34 cellular contexts compared by ENCODE assay signal in the genomic region with DNA sequence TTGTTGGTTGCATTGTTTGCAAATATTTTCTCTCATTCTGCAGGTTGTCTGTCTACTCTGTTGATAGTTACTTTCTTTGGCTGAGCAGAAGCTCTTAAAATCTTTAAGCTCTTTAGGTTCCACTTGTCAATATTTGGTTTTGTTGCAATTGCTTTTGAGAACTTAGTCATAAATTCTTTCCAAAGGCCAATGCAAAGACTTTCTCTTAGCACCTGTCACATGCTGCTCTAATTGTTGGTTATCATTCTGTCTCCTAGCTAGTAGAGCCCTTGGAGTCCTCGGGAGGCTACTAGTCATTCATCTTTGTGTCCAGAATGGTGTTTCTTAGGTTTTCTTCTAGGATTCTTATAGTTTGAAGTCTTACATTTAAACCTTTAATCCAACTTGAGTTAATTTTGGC.
"Had no signal": no experiment of that assay in that cellular context is flagged by ENCODE, and none has a peak within 500 bp of the region (broad histone marks: within the 10 kb centered on the region; RNA-seq: fewer than 3 reads in every experiment).

No MANE protein-coding gene starts in this region.

- H3K4me1 ChIP-seq: adrenal gland, body of pancreas, breast epithelium had no signal

- H3K27me3 ChIP-seq: adrenal gland, body of pancreas, brain microvascular endothelial cell, breast epithelium had no signal

- H3K9me3 ChIP-seq: adrenal gland, body of pancreas, breast epithelium had no signal

- DNase-seq: activated B cell treated with CpG ODN at 0.5 μM for 24 hours; activated CD4-positive, alpha-beta memory T cell treated with anti-CD3 and anti-CD28 coated beads for 36 hours; activated CD4-positive, alpha-beta T cell treated with anti-CD3 and anti-CD28 coated beads for 4 hours; activated CD4-positive, alpha-beta T cell treated with anti-CD3 and anti-CD28 coated beads, Interleukin-2, amount 10 ng/mL, durations not matched to agents 24 days and 14 days; activated CD4-positive, alpha-beta T cell treated with anti-CD3 and anti-CD28 coated beads, Interleukin-2, amount 50 U/mL, for 1 hour; activated CD4-positive, alpha-beta T cell treated with anti-CD3 and anti-CD28 coated beads, Interleukin-2, amount 50 U/mL, for 4 hours; activated CD4-positive, CD25-positive, alpha-beta regulatory T cell treated with anti-CD3 and anti-CD28 coated beads, Interleukin-2, amount 50 U/mL, for 72 hours; activated CD8-positive, alpha-beta memory T cell treated with anti-CD3 and anti-CD28 coated beads, Interleukin-2, amount 50 U/mL, for 4 hours; activated CD8-positive, alpha-beta T cell treated with anti-CD3 and anti-CD28 coated beads for 36 hours; activated effector memory CD4-positive, alpha-beta T cell treated with anti-CD3 and anti-CD28 coated beads, Interleukin-2, amount 50 U/mL, for 16 hours; activated gamma-delta T cell treated with Interleukin-2 at 50 U/mL for 16 hours; activated naive CD4-positive, alpha-beta T cell; activated naive CD4-positive, alpha-beta T cell treated with anti-CD3 and anti-CD28 coated beads for 36 hours; activated naive CD4-positive, alpha-beta T cell treated with anti-CD3 and anti-CD28 coated beads, Interleukin-2, amount 50 U/mL, for 16 hours; activated naive CD8-positive, alpha-beta T cell treated with anti-CD3 and anti-CD28 coated beads for 36 hours; activated T-cell treated with anti-CD3 and anti-CD28 coated beads for 4 hours; activated T-cell treated with anti-CD3 and anti-CD28 coated beads, Interleukin-2, amount 50 U/mL, for 1 hour; activated T-cell treated with anti-CD3 and anti-CD28 coated beads, Interleukin-2, amount 50 U/mL, for 4 hours; activated T-cell treated with anti-CD3 and anti-CD28 coated beads, Interleukin-2, amount 50 U/mL, for 72 hours; adrenal gland; amniotic stem cell; aorta; body of pancreas; brain microvascular endothelial cell; central memory CD4-positive, alpha-beta T cell; T-helper 1 cell; T-helper 2 cell; T-helper 9 cell had no signal

- ATAC-seq: activated CD8-positive, alpha-beta T cell treated with anti-CD3 and anti-CD28 coated beads for 36 hours; activated naive CD4-positive, alpha-beta T cell treated with anti-CD3 and anti-CD28 coated beads, Interleukin-2, amount 50 U/mL, for 72 hours; activated T-cell treated with anti-CD3 and anti-CD28 coated beads, Interleukin-2, amount 50 U/mL, for 4 hours; activated T-cell treated with anti-CD3 and anti-CD28 coated beads, Interleukin-2, amount 50 U/mL, for 72 hours; activated T-helper 17 cell treated with anti-CD3 and anti-CD28 coated beads, Interleukin-2, amount 50 U/mL, for 72 hours; body of pancreas had no signal

- H3K27ac ChIP-seq: adrenal gland, body of pancreas, brain microvascular endothelial cell, breast epithelium, VCaP had no signal

- H3K36me3 ChIP-seq: adrenal gland, brain microvascular endothelial cell, breast epithelium had no signal

- H3K4me3 ChIP-seq: adrenal gland, body of pancreas, breast epithelium had no signal

- FAIRE-seq: astrocyte, TTC549 had no signal
